In genomic region chr9:88741335-88741734, GRCh38 we compare ENCODE assay signal across 10 cellular contexts.
DNase-seq lines count a peak whose midpoint lies in the region; ATAC-seq, FAIRE-seq and TF ChIP-seq lines count a peak whose summit lies in the region.
"Had no signal": no experiment of that assay in that cellular context is flagged by ENCODE, and none has a peak within 500 bp of the region (broad histone marks: within the 10 kb centered on the region; RNA-seq: fewer than 3 reads in every experiment).

No MANE protein-coding gene starts in this region.

- H3K4me1 ChIP-seq in osteoblast (ENCODE audit: insufficient read depth, low read length) (peaks cover 17% of the 10 kb centered on the region), prostate gland (replicated peaks) (no peaks in the 10 kb centered on the region)

- H3K36me3 ChIP-seq in bronchial epithelial cell (ENCODE audit: control insufficient read depth, insufficient read depth, low read length) (no peaks in the 10 kb centered on the region), osteoblast (ENCODE audit: insufficient read depth, low read length) (no peaks in the 10 kb centered on the region), prostate gland (no peaks in the 10 kb centered on the region)

- WGBS in prostate gland: 70% methylated on average over 3 of the region's 3 CpGs

- H3K27ac ChIP-seq in osteoblast (ENCODE audit: low read depth, low read length) (no peak overlapping the region), caudate nucleus (ENCODE audit: low read depth, low read length) (no peak overlapping the region), prostate gland (no peak overlapping the region)

- peaks cover 12% of the 10 kb centered on the region for H3K27me3 Mint-ChIP-seq in activated CD8-positive, alpha-beta memory T cell treated with anti-CD3 and anti-CD28 coated beads, Interleukin-2, amount 10 ng/mL, durations not matched to agents 7 days and 5 days

- peak; percentile 57 for DNase-seq in activated CD8-positive, alpha-beta memory T cell treated with anti-CD3 and anti-CD28 coated beads, Interleukin-2, amount 50 U/mL, for 48 hours
- no peak for DNase-seq in activated CD8-positive, alpha-beta memory T cell treated with anti-CD3 and anti-CD28 coated beads, Interleukin-2, amount 10 ng/mL, durations not matched to agents 7 days and 5 days
- DNase-seq in M059J (ENCODE audit: low read depth): peak; percentile 43
- no peak for DNase-seq in bronchial epithelial cell (ENCODE audit: low read depth)
- peak; percentile 47 for DNase-seq in osteoblast (ENCODE audit: insufficient read length, low spot score, missing footprints)
- DNase-seq in left ventricle myocardium superior: no peak
- no peak for DNase-seq in caudate nucleus (lab: John Stamatoyannopoulos, UW)
- no peak for DNase-seq in prostate gland (ENCODE audit: low spot score)
- DNase-seq: CD4-positive, alpha-beta memory T cell had no signal

- no peaks in the 10 kb centered on the region for H3K36me3 Mint-ChIP-seq in activated CD8-positive, alpha-beta memory T cell treated with anti-CD3 and anti-CD28 coated beads, Interleukin-2, amount 10 ng/mL, durations not matched to agents 7 days and 5 days
- H3K36me3 Mint-ChIP-seq: CD4-positive, alpha-beta memory T cell had no signal

- no peak overlapping the region for H3K4me2 ChIP-seq in osteoblast (ENCODE audit: insufficient read depth, low read length)

- no peak for FAIRE-seq in bronchial epithelial cell (lab: Jason Lieb, UNC)

- no peaks in the 10 kb centered on the region for H3K9me3 Mint-ChIP-seq in activated CD8-positive, alpha-beta memory T cell treated with anti-CD3 and anti-CD28 coated beads, Interleukin-2, amount 10 ng/mL, durations not matched to agents 7 days and 5 days (ENCODE audit: low read depth)
- H3K9me3 Mint-ChIP-seq: activated T-helper 17 cell treated with anti-CD3 and anti-CD28 coated beads, Interleukin-2, amount 50 U/mL, for 72 hours; CD4-positive, alpha-beta memory T cell had no signal

- no peaks in the 10 kb centered on the region for H3K4me1 Mint-ChIP-seq in activated CD8-positive, alpha-beta memory T cell treated with anti-CD3 and anti-CD28 coated beads, Interleukin-2, amount 10 ng/mL, durations not matched to agents 7 days and 5 days
- H3K4me1 Mint-ChIP-seq: activated T-helper 17 cell treated with anti-CD3 and anti-CD28 coated beads, Interleukin-2, amount 50 U/mL, for 72 hours; CD4-positive, alpha-beta memory T cell had no signal

- TF ChIP-seq POLR2A in prostate gland (IDR thresholded peaks at IDR 0.05): no peak

- TF ChIP-seq CTCF in bronchial epithelial cell (IDR thresholded peaks at IDR 0.05; ENCODE audit: insufficient read depth, low read length, severe bottlenecking): peak; percentile 15
- TF ChIP-seq CTCF in osteoblast (IDR thresholded peaks at IDR 0.05; ENCODE audit: extremely low read depth, low read depth, low read length): peak; percentile 43
- TF ChIP-seq CTCF in prostate gland (IDR thresholded peaks at IDR 0.05): no peak

- no peaks in the 10 kb centered on the region for H4K20me1 ChIP-seq in osteoblast (ENCODE audit: insufficient read depth, low read length)

- intact Hi-C loops in left ventricle myocardium superior (cut with micrococcal nuclease) (no loop called here), prostate gland (cut with DNase I) (loop anchor here (10.0 kb wide), 2 partner anchors 73 to 87 kb away; no protein-coding TSS in a partner anchor)

- ATAC-seq in activated CD8-positive, alpha-beta memory T cell treated with anti-CD3 and anti-CD28 coated beads, Interleukin-2, amount 10 ng/mL, durations not matched to agents 7 days and 5 days: no peak
- no peak for ATAC-seq in left ventricle myocardium superior
- ATAC-seq: activated T-helper 17 cell treated with anti-CD3 and anti-CD28 coated beads, Interleukin-2, amount 50 U/mL, for 72 hours had no signal

- CTCF ChIA-PET in activated CD8-positive, alpha-beta memory T cell treated with anti-CD3 and anti-CD28 coated beads, Interleukin-2, amount 10 ng/mL, durations not matched to agents 7 days and 5 days (lab: Charles Lee): no interaction called here

- no peak overlapping the region for H3K4me3 Mint-ChIP-seq in activated CD8-positive, alpha-beta memory T cell treated with anti-CD3 and anti-CD28 coated beads, Interleukin-2, amount 10 ng/mL, durations not matched to agents 7 days and 5 days
- H3K4me3 Mint-ChIP-seq: activated T-helper 17 cell treated with anti-CD3 and anti-CD28 coated beads, Interleukin-2, amount 50 U/mL, for 72 hours; CD4-positive, alpha-beta memory T cell had no signal

- no peaks in the 10 kb centered on the region for H3K27me3 ChIP-seq in bronchial epithelial cell (ENCODE audit: control insufficient read depth, insufficient read depth, low read length)
- H3K27me3 ChIP-seq in osteoblast (ENCODE audit: insufficient read depth, low read length): no peaks in the 10 kb centered on the region
- H3K27me3 ChIP-seq in prostate gland (replicated peaks; ENCODE audit: insufficient read depth): no peaks in the 10 kb centered on the region

- H3K27ac Mint-ChIP-seq in activated CD8-positive, alpha-beta memory T cell treated with anti-CD3 and anti-CD28 coated beads, Interleukin-2, amount 10 ng/mL, durations not matched to agents 7 days and 5 days: no peak overlapping the region
- H3K27ac Mint-ChIP-seq: activated T-helper 17 cell treated with anti-CD3 and anti-CD28 coated beads, Interleukin-2, amount 50 U/mL, for 72 hours; CD4-positive, alpha-beta memory T cell had no signal

- no peak overlapping the region for H2AFZ ChIP-seq in osteoblast (ENCODE audit: low read length)

- H3K4me3 ChIP-seq in bronchial epithelial cell (ENCODE audit: low read depth, low read length) (no peak overlapping the region), osteoblast (ENCODE audit: insufficient read depth, low read length) (no peak overlapping the region), prostate gland (no peak overlapping the region)

- H3K9me3 ChIP-seq in osteoblast (ENCODE audit: low read depth, low read length): no peaks in the 10 kb centered on the region
- H3K9me3 ChIP-seq in prostate gland: no peaks in the 10 kb centered on the region

- no peaks in the 10 kb centered on the region for H3K79me2 ChIP-seq in osteoblast (ENCODE audit: insufficient read depth, low read length)

Comparison
In these comparisons a context has a peak if more than half of its experiments do, and no peak if none do; other contexts are left out.
1. DNase-seq: peak in activated CD8-positive, alpha-beta memory T cell treated with anti-CD3 and anti-CD28 coated beads, Interleukin-2, amount 50 U/mL, for 48 hours (single experiment), M059J (single experiment) and osteoblast (single experiment); none in activated CD8-positive, alpha-beta memory T cell treated with anti-CD3 and anti-CD28 coated beads, Interleukin-2, amount 10 ng/mL, durations not matched to agents 7 days and 5 days (single experiment), bronchial epithelial cell (single experiment), left ventricle myocardium superior (single experiment), caudate nucleus (0 of 61) and prostate gland (single experiment).
2. CTCF ChIP-seq: peak in bronchial epithelial cell (single experiment) and osteoblast (single experiment); none in prostate gland (0 of 4).